In genomic region chr2:26776195-26776594, GRCh38 we compare ENCODE assay signal across 1 cellular context.
TF ChIP-seq lines count a peak whose summit lies in the region.

No MANE protein-coding gene starts in this region.

TF ChIP-seq in HepG2, 621 proteins besides CTCF, POLR2A, EP300 and RAD21:
- TF ChIP-seq ZSCAN31 (CRISPR knock-in tag; IDR thresholded peaks at IDR 0.05; ENCODE audit: low read depth) (no peak), BRD4 (CRISPR knock-in tag; IDR thresholded peaks at IDR 0.05) (no peak), SPEN (CRISPR knock-in tag; IDR thresholded peaks at IDR 0.05; ENCODE audit: low read depth) (no peak), ZNF713 (CRISPR knock-in tag; IDR thresholded peaks at IDR 0.05) (no peak), HNRNPH1 (optimal IDR thresholded peaks at IDR 0.05; ENCODE audit: low read depth, low read length) (no peak), ZBTB8A (CRISPR knock-in tag; IDR thresholded peaks at IDR 0.05; ENCODE audit: borderline replicate concordance, low read depth) (no peak), ZNF724P (CRISPR knock-in tag; IDR thresholded peaks at IDR 0.05; ENCODE audit: borderline replicate concordance) (no peak)
- TF ChIP-seq, protein P1, sequence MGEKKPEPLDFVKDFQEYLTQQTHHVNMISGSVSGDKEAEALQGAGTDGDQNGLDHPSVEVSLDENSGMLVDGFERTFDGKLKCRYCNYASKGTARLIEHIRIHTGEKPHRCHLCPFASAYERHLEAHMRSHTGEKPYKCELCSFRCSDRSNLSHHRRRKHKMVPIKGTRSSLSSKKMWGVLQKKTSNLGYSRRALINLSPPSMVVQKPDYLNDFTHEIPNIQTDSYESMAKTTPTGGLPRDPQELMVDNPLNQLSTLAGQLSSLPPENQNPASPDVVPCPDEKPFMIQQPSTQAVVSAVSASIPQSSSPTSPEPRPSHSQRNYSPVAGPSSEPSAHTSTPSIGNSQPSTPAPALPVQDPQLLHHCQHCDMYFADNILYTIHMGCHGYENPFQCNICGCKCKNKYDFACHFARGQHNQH (CRISPR knock-in tag; IDR thresholded peaks at IDR 0.05), result no peak
- TF ChIP-seq, protein P2, sequence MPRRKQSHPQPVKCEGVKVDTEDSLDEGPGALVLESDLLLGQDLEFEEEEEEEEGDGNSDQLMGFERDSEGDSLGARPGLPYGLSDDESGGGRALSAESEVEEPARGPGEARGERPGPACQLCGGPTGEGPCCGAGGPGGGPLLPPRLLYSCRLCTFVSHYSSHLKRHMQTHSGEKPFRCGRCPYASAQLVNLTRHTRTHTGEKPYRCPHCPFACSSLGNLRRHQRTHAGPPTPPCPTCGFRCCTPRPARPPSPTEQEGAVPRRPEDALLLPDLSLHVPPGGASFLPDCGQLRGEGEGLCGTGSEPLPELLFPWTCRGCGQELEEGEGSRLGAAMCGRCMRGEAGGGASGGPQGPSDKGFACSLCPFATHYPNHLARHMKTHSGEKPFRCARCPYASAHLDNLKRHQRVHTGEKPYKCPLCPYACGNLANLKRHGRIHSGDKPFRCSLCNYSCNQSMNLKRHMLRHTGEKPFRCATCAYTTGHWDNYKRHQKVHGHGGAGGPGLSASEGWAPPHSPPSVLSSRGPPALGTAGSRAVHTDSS (CRISPR knock-in tag; conservative IDR thresholded peaks at IDR 0.05), result no peak
